Comparison of ENCODE assay signal across 32 cellular contexts in genomic region chr4:16713271-16713670, GRCh38.
"Had no signal": no experiment of that assay in that cellular context is flagged by ENCODE, and none has a peak within 500 bp of the region (broad histone marks: within the 10 kb centered on the region; RNA-seq: fewer than 3 reads in every experiment).

No MANE protein-coding gene starts in this region.

- ATAC-seq: activated CD8-positive, alpha-beta T cell treated with anti-CD3 and anti-CD28 coated beads for 36 hours; activated naive CD4-positive, alpha-beta T cell treated with anti-CD3 and anti-CD28 coated beads, Interleukin-2, amount 50 U/mL, for 72 hours; activated T-cell treated with anti-CD3 and anti-CD28 coated beads, Interleukin-2, amount 50 U/mL, for 4 hours; activated T-cell treated with anti-CD3 and anti-CD28 coated beads, Interleukin-2, amount 50 U/mL, for 72 hours; activated T-helper 17 cell treated with anti-CD3 and anti-CD28 coated beads, Interleukin-2, amount 50 U/mL, for 72 hours; body of pancreas had no signal

- DNase-seq: activated B cell treated with CpG ODN at 0.5 μM for 24 hours; activated CD4-positive, alpha-beta memory T cell treated with anti-CD3 and anti-CD28 coated beads for 36 hours; activated CD4-positive, alpha-beta T cell treated with anti-CD3 and anti-CD28 coated beads for 4 hours; activated CD4-positive, alpha-beta T cell treated with anti-CD3 and anti-CD28 coated beads, Interleukin-2, amount 10 ng/mL, durations not matched to agents 24 days and 14 days; activated CD4-positive, alpha-beta T cell treated with anti-CD3 and anti-CD28 coated beads, Interleukin-2, amount 50 U/mL, for 1 hour; activated CD4-positive, alpha-beta T cell treated with anti-CD3 and anti-CD28 coated beads, Interleukin-2, amount 50 U/mL, for 4 hours; activated CD4-positive, CD25-positive, alpha-beta regulatory T cell treated with anti-CD3 and anti-CD28 coated beads, Interleukin-2, amount 50 U/mL, for 72 hours; activated CD8-positive, alpha-beta memory T cell treated with anti-CD3 and anti-CD28 coated beads, Interleukin-2, amount 50 U/mL, for 4 hours; activated CD8-positive, alpha-beta T cell treated with anti-CD3 and anti-CD28 coated beads for 36 hours; activated effector memory CD4-positive, alpha-beta T cell treated with anti-CD3 and anti-CD28 coated beads, Interleukin-2, amount 50 U/mL, for 16 hours; activated gamma-delta T cell treated with Interleukin-2 at 50 U/mL for 16 hours; activated naive CD4-positive, alpha-beta T cell; activated naive CD4-positive, alpha-beta T cell treated with anti-CD3 and anti-CD28 coated beads for 36 hours; activated naive CD4-positive, alpha-beta T cell treated with anti-CD3 and anti-CD28 coated beads, Interleukin-2, amount 50 U/mL, for 16 hours; activated naive CD8-positive, alpha-beta T cell treated with anti-CD3 and anti-CD28 coated beads for 36 hours; activated T-cell treated with anti-CD3 and anti-CD28 coated beads for 4 hours; activated T-cell treated with anti-CD3 and anti-CD28 coated beads, Interleukin-2, amount 50 U/mL, for 1 hour; activated T-cell treated with anti-CD3 and anti-CD28 coated beads, Interleukin-2, amount 50 U/mL, for 4 hours; activated T-cell treated with anti-CD3 and anti-CD28 coated beads, Interleukin-2, amount 50 U/mL, for 72 hours; adrenal gland; amniotic stem cell; aorta; body of pancreas; brain microvascular endothelial cell; central memory CD4-positive, alpha-beta T cell; T-helper 1 cell; T-helper 2 cell; T-helper 9 cell had no signal

- FAIRE-seq: astrocyte, TTC549 had no signal
